8 cellular contexts compared by ENCODE assay signal in the genomic region with DNA sequence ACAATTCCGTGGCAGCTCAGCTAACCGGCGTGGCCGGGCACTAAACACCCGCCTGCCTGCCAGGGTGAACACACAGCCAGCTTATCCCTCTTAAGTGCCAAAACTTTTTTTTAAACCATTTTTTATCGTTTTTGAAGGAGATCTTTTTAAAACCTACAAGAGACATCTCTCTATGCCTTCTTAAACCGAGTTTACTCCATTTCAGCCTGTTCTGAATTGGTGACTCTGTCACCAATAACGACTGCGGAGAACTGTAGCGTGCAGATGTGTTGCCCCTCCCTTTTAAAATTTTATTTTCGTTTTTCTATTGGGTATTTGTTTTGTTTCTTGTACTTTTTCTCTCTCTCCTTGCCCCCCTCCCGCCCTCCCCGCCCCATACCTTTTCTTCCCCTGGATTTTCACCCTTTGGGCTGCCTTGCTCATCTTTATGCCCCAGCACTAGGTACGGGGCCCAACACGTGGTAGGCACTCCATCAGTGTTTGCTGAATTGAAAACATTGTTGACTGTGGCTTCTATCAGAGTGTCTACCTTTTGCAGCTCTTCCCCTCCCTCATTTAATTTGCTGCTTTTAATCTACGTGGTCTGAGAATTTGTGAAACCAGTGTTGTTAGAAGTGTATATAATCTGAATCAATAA. TPM values are rescaled to one million over a fixed set of nuclear protein-coding genes. Genes with fewer than 3 reads are reported as not detected.
DNase-seq lines count a peak whose midpoint lies in the region; TF ChIP-seq lines count a peak whose summit lies in the region.

No MANE protein-coding gene starts in this region.

- H3K9me3 ChIP-seq in DOHH2 (ENCODE audit: control insufficient read depth, insufficient read depth, low read length) (no peaks in the 10 kb centered on the region), SJCRH30 (replicated peaks) (no peaks in the 10 kb centered on the region), esophagus squamous epithelium (no peaks in the 10 kb centered on the region), trophoblast cell (ENCODE audit: insufficient read depth, low read depth, low read length) (peaks cover 2% of the 10 kb centered on the region)

- peak overlapping the region; percentile 81 for H3K18ac ChIP-seq in trophoblast cell (ENCODE audit: low read length)

- H4K20me1 ChIP-seq in DOHH2 (ENCODE audit: control insufficient read depth, insufficient read depth, low read depth, low read length), result peaks cover 20% of the 10 kb centered on the region

- peak overlapping the region; percentile 73 for H3K4ac ChIP-seq in trophoblast cell (ENCODE audit: low read depth, low read length)

- H2AFZ ChIP-seq in trophoblast cell (ENCODE audit: insufficient read depth, low read length, poor library complexity), result peak overlapping the region; percentile 37

- no peak overlapping the region for H2BK120ac ChIP-seq in trophoblast cell (ENCODE audit: insufficient read depth, low read length, poor library complexity)

- peak overlapping the region; percentile 22 for H3K23ac ChIP-seq in trophoblast cell (ENCODE audit: low read length)

- peaks cover 41% of the 10 kb centered on the region for H3K4me1 ChIP-seq in DOHH2 (ENCODE audit: control insufficient read depth, low read length)
- H3K4me1 ChIP-seq in SJCRH30, result no peaks in the 10 kb centered on the region
- peaks cover 32 to 52% (median 33%) of the 10 kb centered on the region in 3 donors for H3K4me1 ChIP-seq in esophagus squamous epithelium
- peaks cover 18 to 21% of the 10 kb centered on the region in 2 experiments for H3K4me1 ChIP-seq in trophoblast cell (ENCODE audit: control insufficient read depth in 1 of 2, insufficient read depth in 2 of 2, low read length in 2 of 2)

- TF ChIP-seq CTCF in DOHH2 (IDR thresholded peaks at IDR 0.05; ENCODE audit: low read depth, low read length, poor library complexity, severe bottlenecking) (no peak), esophagus squamous epithelium (IDR thresholded peaks at IDR 0.05) (no peak)

- peak overlapping the region; percentile 40 for H2AK5ac ChIP-seq in trophoblast cell (ENCODE audit: low read length)

- H3K36me3 ChIP-seq in DOHH2 (ENCODE audit: control insufficient read depth, low read length), result peaks cover 35% of the 10 kb centered on the region
- peaks cover 15% of the 10 kb centered on the region; the same call in 1 of the 2 replicates for H3K36me3 ChIP-seq in SJCRH30
- H3K36me3 ChIP-seq in esophagus squamous epithelium, result no peaks in the 10 kb centered on the region
- no peaks in the 10 kb centered on the region for H3K36me3 ChIP-seq in trophoblast cell (ENCODE audit: control insufficient read depth in 1 of 2, insufficient read depth in 2 of 2, low read length in 2 of 2)

- DNase-seq in SJCRH30 (no peak), esophagus squamous epithelium (lab: John Stamatoyannopoulos, UW) (no peak), trophoblast cell (no peak), COLO829 (ENCODE audit: low spot score) (no peak), HK-2 (ENCODE audit: unreplicated experiment) (no peak), NCI-H510A (lab: John Stamatoyannopoulos, UW) (no peak), NCI-H1930 (lab: John Stamatoyannopoulos, UW) (no peak)

- intact Hi-C loops in esophagus squamous epithelium (cut with DNase I), result no loop called here

- H3K27ac ChIP-seq in DOHH2 (ENCODE audit: low read depth, low read length), result peak overlapping the region; percentile 58; the same call in 1 of the 2 replicates
- H3K27ac ChIP-seq in SJCRH30, result no peak overlapping the region; the same call in 1 of the 2 replicates
- peak overlapping the region; percentile 95 to 99 (median 96) for H3K27ac ChIP-seq in esophagus squamous epithelium
- no peak overlapping the region for H3K27ac ChIP-seq in trophoblast cell (ENCODE audit: low read depth, low read length)

- no peak overlapping the region for H2BK12ac ChIP-seq in trophoblast cell (ENCODE audit: low read length)

- peaks cover 36% of the 10 kb centered on the region for H3F3A ChIP-seq in DOHH2 (ENCODE audit: control insufficient read depth, insufficient read depth)

- H3K4me3 ChIP-seq in DOHH2 (ENCODE audit: low read length), result peak overlapping the region; percentile 100
- peak overlapping the region; percentile 81 for H3K4me3 ChIP-seq in SJCRH30
- H3K4me3 ChIP-seq in esophagus squamous epithelium, result peak overlapping the region; percentile 79 to 98 (median 86)
- H3K4me3 ChIP-seq in trophoblast cell (ENCODE audit: low read depth, low read length), result peak overlapping the region; percentile 84

- H4K8ac ChIP-seq in trophoblast cell (ENCODE audit: low read depth, low read length), result peak overlapping the region; percentile 14

- peak overlapping the region; percentile 20 for H4K91ac ChIP-seq in trophoblast cell (ENCODE audit: low read depth, low read length)

- H3K27me3 ChIP-seq in DOHH2 (ENCODE audit: control insufficient read depth, low read length), result no peaks in the 10 kb centered on the region
- H3K27me3 ChIP-seq in SJCRH30, result no peaks in the 10 kb centered on the region
- no peaks in the 10 kb centered on the region for H3K27me3 ChIP-seq in esophagus squamous epithelium
- no peaks in the 10 kb centered on the region for H3K27me3 ChIP-seq in trophoblast cell (ENCODE audit: insufficient read depth, low read length)

- 3% methylated on average over 16 of the region's 16 CpGs for WGBS in esophagus squamous epithelium, 2 donors
- no CpG with 5 or more reads among the region's 16 CpGs for WGBS in trophoblast cell (ENCODE audit: extremely low coverage, insufficient coverage, insufficient read length)

- H3K79me2 ChIP-seq in DOHH2 (ENCODE audit: control insufficient read depth, low read length), result peaks cover 49% of the 10 kb centered on the region
- H3K79me2 ChIP-seq in trophoblast cell (ENCODE audit: control insufficient read depth, insufficient read depth, low read length, poor library complexity), result peaks cover 11% of the 10 kb centered on the region

- no peaks in the 10 kb centered on the region for H3K9me2 ChIP-seq in DOHH2 (replicated peaks; ENCODE audit: control insufficient read depth, low read length)

- H3K79me1 ChIP-seq in trophoblast cell (ENCODE audit: low read length), result peaks cover 11% of the 10 kb centered on the region

- no peak overlapping the region for H4K12ac ChIP-seq in trophoblast cell (ENCODE audit: low read depth, low read length)

- H2BK5ac ChIP-seq in trophoblast cell (ENCODE audit: low read depth, low read length, poor library complexity), result no peak overlapping the region

- peak overlapping the region; percentile 98 for H3K4me2 ChIP-seq in DOHH2 (ENCODE audit: low read length)
- peak overlapping the region; percentile 92 for H3K4me2 ChIP-seq in trophoblast cell (ENCODE audit: low read length)

- peak overlapping the region; percentile 99 for H3K9ac ChIP-seq in trophoblast cell (ENCODE audit: low read length)

- H3K14ac ChIP-seq in trophoblast cell (ENCODE audit: low read length), result peak overlapping the region; percentile 53

- no peak for TF ChIP-seq POLR2A in esophagus squamous epithelium (IDR thresholded peaks at IDR 0.05)

RNA-seq across cellular contexts. Expression of a gene that starts 1.5 kb away (rescaled TPM):
- total RNA-seq in SJCRH30 (2014; rRNA removed; shearing (Covaris generic)), result 44.8 and 46.5 TPM in 2 replicates
- total RNA-seq in esophagus squamous epithelium, result 10 to 100 TPM in 1 of 4 donors, 1 to 10 TPM in 3; 6.8 to 14.1 (median 9.2) TPM
- polyA plus RNA-seq in trophoblast cell (2013), result 16.5 and 17.9 TPM in 2 replicates

RNA-seq across cellular contexts. Expression of a gene that starts 8.3 kb away (rescaled TPM):
- total RNA-seq in SJCRH30 (2014; rRNA removed; shearing (Covaris generic)), result 1.5 and 2.3 TPM in 2 replicates
- total RNA-seq in esophagus squamous epithelium, result 1 to 10 TPM in 2 of 4 donors, under 1 TPM in 2; 0.19 to 1.1 (median 0.89) TPM
- polyA plus RNA-seq in trophoblast cell (2013), result 6.2 and 7.1 TPM in 2 replicates

RNA-seq across cellular contexts. Expression of a gene that starts 26.5 kb away (rescaled TPM):
- 12.7 TPM in 2 replicates for total RNA-seq in SJCRH30 (2014; rRNA removed; shearing (Covaris generic))
- total RNA-seq in esophagus squamous epithelium, result 1 to 10 TPM; 2.1 to 3.8 (median 3.3) TPM
- 15.3 and 15.5 TPM in 2 replicates for polyA plus RNA-seq in trophoblast cell (2013)

RNA-seq across cellular contexts. Expression of a gene that starts 41.3 kb away (rescaled TPM):
- total RNA-seq in SJCRH30 (2014; rRNA removed; shearing (Covaris generic)), result not detected in 2 replicates
- not detected for total RNA-seq in esophagus squamous epithelium
- not detected in 2 replicates for polyA plus RNA-seq in trophoblast cell (2013)

RNA-seq across cellular contexts. Expression of a gene that starts 48.0 kb away (rescaled TPM):
- 13.2 and 14.9 TPM in 2 replicates for total RNA-seq in SJCRH30 (2014; rRNA removed; shearing (Covaris generic))
- total RNA-seq in esophagus squamous epithelium, result 10 to 100 TPM in 1 of 4 donors, 1 to 10 TPM in 3; 3.7 to 13.8 (median 7.2) TPM
- 26.5 and 26.8 TPM in 2 replicates for polyA plus RNA-seq in trophoblast cell (2013)

Comparison
In these comparisons a context has a peak if more than half of its experiments do, and no peak if none do; other contexts are left out.
1. H3K27ac ChIP-seq: peak in DOHH2 (single experiment) and esophagus squamous epithelium (4 of 4); none in SJCRH30 (single experiment) and trophoblast cell (single experiment).
2. Peak in every context shown above with its lines, with median percentiles within 50 percentile points of each other: H3K4me3 ChIP-seq.